ENCODE assay signal across 20 cellular contexts in the genomic region with DNA sequence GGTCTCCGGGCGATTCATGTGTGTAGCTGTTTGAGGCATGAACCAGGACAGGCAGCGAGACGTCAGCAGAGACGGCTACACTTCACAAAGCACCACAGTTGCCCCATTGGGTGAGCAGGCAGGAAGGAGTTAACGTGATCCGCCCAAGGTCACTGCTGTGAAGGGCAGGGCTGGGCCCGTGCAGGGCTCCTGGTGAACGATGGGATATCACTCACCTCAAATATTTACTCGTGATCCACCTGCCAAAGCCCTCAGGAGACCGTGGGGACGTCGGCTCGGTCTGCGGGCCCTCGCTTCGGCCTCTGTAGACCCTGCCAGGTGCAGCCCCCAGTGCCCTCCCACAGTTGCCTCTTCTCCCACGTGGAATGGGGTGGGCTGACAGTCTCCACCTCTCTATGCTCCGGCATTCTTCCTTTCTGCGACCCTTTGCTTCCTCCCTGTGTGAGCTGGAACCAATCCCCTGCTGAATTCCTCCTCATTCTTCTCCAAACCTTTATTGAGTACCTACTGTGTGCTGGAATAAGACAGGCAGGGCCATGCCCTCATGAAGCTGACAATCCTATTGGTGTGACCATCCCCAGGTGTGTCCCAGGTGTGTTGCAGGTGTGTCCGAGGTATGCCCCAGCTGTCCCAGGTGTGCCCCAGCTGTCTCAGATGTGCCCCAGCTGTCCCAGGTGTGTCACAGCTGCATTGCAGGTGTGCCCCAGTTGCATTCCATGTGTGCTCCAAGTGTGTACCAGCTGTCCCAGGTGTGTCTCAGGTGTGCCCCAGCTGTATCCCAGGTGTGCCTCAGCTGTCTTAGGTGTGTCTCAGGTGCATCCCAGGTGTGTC. TPM values are rescaled to one million over a fixed set of nuclear protein-coding genes. Genes with fewer than 3 reads are reported as not detected.
DNase-seq lines count a peak whose midpoint lies in the region; ATAC-seq, FAIRE-seq and TF ChIP-seq lines count a peak whose summit lies in the region.
"Had no signal": no experiment of that assay in that cellular context is flagged by ENCODE, and none has a peak within 500 bp of the region (broad histone marks: within the 10 kb centered on the region; RNA-seq: fewer than 3 reads in every experiment).

No MANE protein-coding gene starts in this region.

- H3K27me3 ChIP-seq in Panc1 (ENCODE audit: control insufficient read depth, insufficient read depth, low read length), result no peaks in the 10 kb centered on the region

- no peaks in the 10 kb centered on the region for H3K4me1 ChIP-seq in Panc1 (ENCODE audit: control insufficient read depth, insufficient read depth, low read length)
- H3K4me1 ChIP-seq in kidney (ENCODE audit: control insufficient read depth in 1 of 2, insufficient read depth in 1 of 2, low read depth in 1 of 2, low read length in 2 of 2), result peaks cover 0 to 2% of the 10 kb centered on the region in 2 donors
- H3K4me1 ChIP-seq: Caco-2, gastrocnemius medialis had no signal

- BruUV-seq in Panc1 (replicated peaks; lab: Mats Ljungman, UMichigan), result no TSS peak

- H3K27me3 Mint-ChIP-seq in activated T-cell treated with anti-CD3 and anti-CD28 coated beads, Interleukin-2, amount 50 U/mL, for 24 hours, result peaks cover 3% of the 10 kb centered on the region
- no peaks in the 10 kb centered on the region for H3K27me3 Mint-ChIP-seq in activated T-cell treated with anti-CD3 and anti-CD28 coated beads, Interleukin-2, amount 50 U/mL, for 72 hours (ENCODE audit: low read depth)
- H3K27me3 Mint-ChIP-seq: IgD-negative memory B cell had no signal

- H3K9me3 ChIP-seq in Panc1 (ENCODE audit: control insufficient read depth, insufficient read depth, low read depth, low read length) (no peaks in the 10 kb centered on the region), kidney (ENCODE audit: control insufficient read depth in 1 of 2, low read length in 2 of 2) (peaks cover 0 to 12% of the 10 kb centered on the region in 2 donors)

- H3K27ac Mint-ChIP-seq in activated T-cell treated with anti-CD3 and anti-CD28 coated beads, Interleukin-2, amount 50 U/mL, for 24 hours, result no peak overlapping the region
- no peak overlapping the region for H3K27ac Mint-ChIP-seq in activated T-cell treated with anti-CD3 and anti-CD28 coated beads, Interleukin-2, amount 50 U/mL, for 72 hours
- H3K27ac Mint-ChIP-seq in stimulated activated effector memory CD8-positive, alpha-beta T cell treated with anti-CD3 and anti-CD28 coated beads, Interleukin-12 subunit alpha, Interleukin-12 subunit beta, amount 100 ng/mL, for 72 hours, result peak overlapping the region; percentile 26
- H3K27ac Mint-ChIP-seq: IgD-negative memory B cell, immature natural killer cell had no signal

- DNase-seq in activated T-cell treated with anti-CD3 and anti-CD28 coated beads, Interleukin-2, amount 50 U/mL, for 24 hours, result peak; percentile 11
- DNase-seq in activated T-cell treated with anti-CD3 and anti-CD28 coated beads, Interleukin-2, amount 50 U/mL, for 72 hours, result no peak
- DNase-seq in Panc1 (ENCODE audit: low read depth, low spot score), result no peak
- peak; percentile 41 for DNase-seq in kidney
- DNase-seq in stimulated activated effector memory CD8-positive, alpha-beta T cell treated with anti-CD3 and anti-CD28 coated beads, Interleukin-12 subunit alpha, Interleukin-12 subunit beta, amount 100 ng/mL, for 72 hours (ENCODE audit: low spot score in 2 of 2), result no peak
- no peak for DNase-seq in activated gamma-delta T cell (lab: John Stamatoyannopoulos, UW)
- no peak for DNase-seq in COLO829 (ENCODE audit: low spot score)
- DNase-seq: immature natural killer cell, NCI-H1092, NCI-H2171, SK-N-SH had no signal

- peaks cover 18% of the 10 kb centered on the region for H3K9me3 Mint-ChIP-seq in activated T-cell treated with anti-CD3 and anti-CD28 coated beads, Interleukin-2, amount 50 U/mL, for 24 hours
- peaks cover 5 to 6% of the 10 kb centered on the region in 2 donors for H3K9me3 Mint-ChIP-seq in activated T-cell treated with anti-CD3 and anti-CD28 coated beads, Interleukin-2, amount 50 U/mL, for 72 hours
- H3K9me3 Mint-ChIP-seq in stimulated activated effector memory CD8-positive, alpha-beta T cell treated with anti-CD3 and anti-CD28 coated beads, Interleukin-12 subunit alpha, Interleukin-12 subunit beta, amount 100 ng/mL, for 72 hours, result peaks cover 9% of the 10 kb centered on the region

- H3K4me3 Mint-ChIP-seq in activated T-cell treated with anti-CD3 and anti-CD28 coated beads, Interleukin-2, amount 50 U/mL, for 24 hours, result no peak overlapping the region
- no peak overlapping the region for H3K4me3 Mint-ChIP-seq in activated T-cell treated with anti-CD3 and anti-CD28 coated beads, Interleukin-2, amount 50 U/mL, for 72 hours
- H3K4me3 Mint-ChIP-seq in stimulated activated effector memory CD8-positive, alpha-beta T cell treated with anti-CD3 and anti-CD28 coated beads, Interleukin-12 subunit alpha, Interleukin-12 subunit beta, amount 100 ng/mL, for 72 hours, result no peak overlapping the region
- H3K4me3 Mint-ChIP-seq: IgD-negative memory B cell, immature natural killer cell had no signal

- no peak for TF ChIP-seq CTCF in Panc1 (IDR thresholded peaks at IDR 0.05)
- TF ChIP-seq CTCF in kidney (IDR thresholded peaks at IDR 0.05; ENCODE audit: borderline replicate concordance, extremely low read depth, insufficient read depth), result no peak

- in situ Hi-C loops in Panc1 (cut with HindIII; ENCODE audit: low pct_unique_long_range_greater_than_20kb, low sequenced_read_pairs), result no loop called here

- CTCF ChIA-PET in Panc1 (lab: Charles Lee), result no interaction called here

- H3K36me3 ChIP-seq in Panc1 (ENCODE audit: control insufficient read depth, insufficient read depth, low read length), result no peaks in the 10 kb centered on the region
- no peaks in the 10 kb centered on the region for H3K36me3 ChIP-seq in kidney (ENCODE audit: control insufficient read depth in 1 of 2, insufficient read depth in 2 of 2, low read length in 2 of 2)
- H3K36me3 ChIP-seq: gastrocnemius medialis, thoracic aorta had no signal

- intact Hi-C loops in Panc1 (cut with micrococcal nuclease; ENCODE audit: unreplicated experiment) (no loop called here), kidney (cut with DNase I) (no loop called here)

- POLR2A ChIA-PET in Panc1 (lab: Charles Lee), result no interaction called here

- H3K36me3 Mint-ChIP-seq in activated T-cell treated with anti-CD3 and anti-CD28 coated beads, Interleukin-2, amount 50 U/mL, for 24 hours (ENCODE audit: low read depth), result no peaks in the 10 kb centered on the region
- peaks cover 3 to 6% of the 10 kb centered on the region in 2 donors for H3K36me3 Mint-ChIP-seq in activated T-cell treated with anti-CD3 and anti-CD28 coated beads, Interleukin-2, amount 50 U/mL, for 72 hours (ENCODE audit: insufficient read depth in 2 of 2)
- peaks cover 9% of the 10 kb centered on the region for H3K36me3 Mint-ChIP-seq in stimulated activated effector memory CD8-positive, alpha-beta T cell treated with anti-CD3 and anti-CD28 coated beads, Interleukin-12 subunit alpha, Interleukin-12 subunit beta, amount 100 ng/mL, for 72 hours
- H3K36me3 Mint-ChIP-seq: IgD-negative memory B cell had no signal

- no peak overlapping the region for H3K9ac ChIP-seq in kidney (ENCODE audit: low read length in 2 of 2)
- H3K9ac ChIP-seq: SK-N-SH had no signal

- no peaks in the 10 kb centered on the region for H3K4me1 Mint-ChIP-seq in activated T-cell treated with anti-CD3 and anti-CD28 coated beads, Interleukin-2, amount 50 U/mL, for 24 hours (ENCODE audit: low read depth)
- H3K4me1 Mint-ChIP-seq in activated T-cell treated with anti-CD3 and anti-CD28 coated beads, Interleukin-2, amount 50 U/mL, for 72 hours (ENCODE audit: low read depth), result no peaks in the 10 kb centered on the region
- H3K4me1 Mint-ChIP-seq in stimulated activated effector memory CD8-positive, alpha-beta T cell treated with anti-CD3 and anti-CD28 coated beads, Interleukin-12 subunit alpha, Interleukin-12 subunit beta, amount 100 ng/mL, for 72 hours, result no peaks in the 10 kb centered on the region
- H3K4me1 Mint-ChIP-seq: IgD-negative memory B cell, immature natural killer cell had no signal

- no peak overlapping the region for H3K4me3 ChIP-seq in Panc1 (ENCODE audit: low read depth in 2 of 2, low read length in 2 of 2)
- no peak overlapping the region for H3K4me3 ChIP-seq in kidney (ENCODE audit: low read length in 2 of 2)
- H3K4me3 ChIP-seq: gastrocnemius medialis, thoracic aorta had no signal

- no peak overlapping the region for H3K27ac ChIP-seq in Panc1 (ENCODE audit: low read length)
- H3K27ac ChIP-seq in kidney (ENCODE audit: low read depth in 2 of 2, low read length in 2 of 2), result no peak overlapping the region
- H3K27ac ChIP-seq: gastrocnemius medialis, thoracic aorta had no signal

- FAIRE-seq in kidney (lab: Jason Lieb, UNC), result no peak
- FAIRE-seq: G401.6 had no signal

- ATAC-seq in activated T-cell treated with anti-CD3 and anti-CD28 coated beads, Interleukin-2, amount 50 U/mL, for 72 hours (replicated peaks in 1 of 2), result no peak
- peak; percentile 59 for ATAC-seq in Panc1
- peak; percentile 17 for ATAC-seq in stimulated activated effector memory CD8-positive, alpha-beta T cell treated with anti-CD3 and anti-CD28 coated beads, Interleukin-12 subunit alpha, Interleukin-12 subunit beta, amount 100 ng/mL, for 72 hours
- ATAC-seq in GM19395 (IDR thresholded peaks at IDR 0.05; ENCODE audit: unreplicated experiment), result no peak
- ATAC-seq: gastrocnemius medialis had no signal

RNA-seq across cellular contexts. Expression of a gene that starts 2.1 kb away (rescaled TPM):
- total RNA-seq in activated T-cell treated with anti-CD3 and anti-CD28 coated beads, Interleukin-2, amount 50 U/mL, for 72 hours, result under 1 TPM in 1 of 2 donors, not detected in 1; 0.22 TPM
- 1.8 TPM for total RNA-seq in Panc1 (2021; ENCODE audit: unreplicated experiment)
- polyA plus RNA-seq in Panc1 (2012; ENCODE audit: insufficient read length), result 0.55 TPM
- total RNA-seq in kidney, result not detected
- polyA plus RNA-seq in kidney (ENCODE audit: insufficient read depth, low read depth, low replicate concordance), result not detected
- total RNA-seq: Caco-2, mononuclear cell, thoracic aorta had no signal
- polyA plus RNA-seq: adipose tissue, IgD-negative memory B cell, immature natural killer cell had no signal

RNA-seq across cellular contexts. Expression of a gene that starts 7.0 kb away (rescaled TPM):
- total RNA-seq in activated T-cell treated with anti-CD3 and anti-CD28 coated beads, Interleukin-2, amount 50 U/mL, for 72 hours, result not detected
- total RNA-seq in Panc1 (2021; ENCODE audit: unreplicated experiment) (not detected), kidney (0.16 TPM)
- not detected for polyA plus RNA-seq in Panc1 (2012; ENCODE audit: insufficient read length)
- polyA plus RNA-seq in kidney (ENCODE audit: insufficient read depth, low read depth, low replicate concordance), result 0.45 TPM
- total RNA-seq: Caco-2, cerebellum, gastrocnemius medialis, mononuclear cell had no signal
- polyA plus RNA-seq: IgD-negative memory B cell, immature natural killer cell, SK-N-SH had no signal

Comparison
In these comparisons a context has a peak if more than half of its experiments do, and no peak if none do; other contexts are left out.
1. DNase-seq: peak in activated T-cell treated with anti-CD3 and anti-CD28 coated beads, Interleukin-2, amount 50 U/mL, for 24 hours (single experiment) and kidney (single experiment); none in activated T-cell treated with anti-CD3 and anti-CD28 coated beads, Interleukin-2, amount 50 U/mL, for 72 hours (0 of 2), Panc1 (single experiment), stimulated activated effector memory CD8-positive, alpha-beta T cell treated with anti-CD3 and anti-CD28 coated beads, Interleukin-12 subunit alpha, Interleukin-12 subunit beta, amount 100 ng/mL, for 72 hours (0 of 2), activated gamma-delta T cell (single experiment) and COLO829 (single experiment).
2. ATAC-seq: peak in Panc1 (single experiment) and stimulated activated effector memory CD8-positive, alpha-beta T cell treated with anti-CD3 and anti-CD28 coated beads, Interleukin-12 subunit alpha, Interleukin-12 subunit beta, amount 100 ng/mL, for 72 hours (single experiment); none in activated T-cell treated with anti-CD3 and anti-CD28 coated beads, Interleukin-2, amount 50 U/mL, for 72 hours (0 of 2) and GM19395 (single experiment).